Comparison of ENCODE assay signal across 17 cellular contexts in genomic region chr7:150784120-150784736, GRCh38. TPM values are rescaled to one million over a fixed set of nuclear protein-coding genes. Genes with fewer than 3 reads are reported as not detected.
DNase-seq lines count a peak whose midpoint lies in the region; ATAC-seq and TF ChIP-seq lines count a peak whose summit lies in the region.
"Had no signal": no experiment of that assay in that cellular context is flagged by ENCODE, and none has a peak within 500 bp of the region (broad histone marks: within the 10 kb centered on the region; RNA-seq: fewer than 3 reads in every experiment).

No MANE protein-coding gene starts in this region.

- H3K9me3 ChIP-seq in right atrium auricular region, result no peaks in the 10 kb centered on the region
- no peaks in the 10 kb centered on the region for H3K9me3 ChIP-seq in muscle layer of duodenum (ENCODE audit: control insufficient read depth in 1 of 2, low read length in 2 of 2)
- H3K9me3 ChIP-seq in vagina, result no peaks in the 10 kb centered on the region
- H3K9me3 ChIP-seq: SJCRH30 had no signal

- no peaks in the 10 kb centered on the region for H3K36me3 ChIP-seq in right atrium auricular region
- no peaks in the 10 kb centered on the region for H3K36me3 ChIP-seq in muscle layer of duodenum (ENCODE audit: control insufficient read depth in 1 of 2, insufficient read depth in 2 of 2, low read length in 2 of 2)
- no peaks in the 10 kb centered on the region for H3K36me3 ChIP-seq in vagina
- H3K36me3 ChIP-seq: SJCRH30 had no signal

- H3K36me3 Mint-ChIP-seq in activated CD8-positive, alpha-beta T cell treated with anti-CD3 and anti-CD28 coated beads, Interleukin-2, amount 10 ng/mL, durations not matched to agents 7 days and 5 days (ENCODE audit: low read depth), result no peaks in the 10 kb centered on the region
- H3K36me3 Mint-ChIP-seq: type B pancreatic cell had no signal

- ATAC-seq in Right ventricle myocardium superior (ENCODE audit: poor library complexity) (no peak), HG02870 (IDR thresholded peaks at IDR 0.05; ENCODE audit: unreplicated experiment) (no peak)
- no peak for ATAC-seq in activated CD8-positive, alpha-beta T cell treated with anti-CD3 and anti-CD28 coated beads, Interleukin-2, amount 10 ng/mL, durations not matched to agents 7 days and 5 days

- H3K4me1 ChIP-seq in right atrium auricular region (peaks cover 0 to 52% of the 10 kb centered on the region in 2 donors), muscle layer of duodenum (ENCODE audit: control insufficient read depth in 1 of 2, insufficient read depth in 2 of 2, low read length in 2 of 2) (peaks cover 32 to 34% of the 10 kb centered on the region in 2 donors), vagina (peaks cover 54% of the 10 kb centered on the region)

- peak; percentile 53 for DNase-seq in right atrium auricular region (ENCODE audit: low spot score)
- DNase-seq in Right ventricle myocardium superior, result no peak
- DNase-seq in dermis microvascular lymphatic vessel endothelial cell (ENCODE audit: low read depth in 2 of 2), result peak; percentile 36 to 56
- no peak for DNase-seq in vagina (ENCODE audit: extremely low spot score in 2 of 2)
- no peak for DNase-seq in amniotic stem cell (lab: John Stamatoyannopoulos, UW)
- no peak for DNase-seq in activated CD8-positive, alpha-beta T cell treated with anti-CD3 and anti-CD28 coated beads, Interleukin-2, amount 10 ng/mL, durations not matched to agents 7 days and 5 days
- DNase-seq: activated naive CD4-positive, alpha-beta T cell treated with anti-CD3 and anti-CD28 coated beads for 36 hours; DMS 273 treated with DMSO at 0.1 percent for 48 hours; KBM-7; NCI-H187 treated with DMSO at 0.1 percent for 48 hours; SJCRH30 had no signal

- H3K27me3 Mint-ChIP-seq in activated CD8-positive, alpha-beta T cell treated with anti-CD3 and anti-CD28 coated beads, Interleukin-2, amount 10 ng/mL, durations not matched to agents 7 days and 5 days (ENCODE audit: low read depth), result peaks cover 32% of the 10 kb centered on the region

- H3K27me3 ChIP-seq in right atrium auricular region (no peaks in the 10 kb centered on the region), muscle layer of duodenum (ENCODE audit: low read depth, low read length) (no peaks in the 10 kb centered on the region), vagina (no peaks in the 10 kb centered on the region)

- H3K27ac ChIP-seq in right atrium auricular region (peak overlapping the region in 1 of 2 donors; percentile 72), muscle layer of duodenum (ENCODE audit: low read length) (peak overlapping the region; percentile 81), vagina (peak overlapping the region; percentile 82)
- H3K27ac ChIP-seq: SJCRH30 had no signal

- no peaks in the 10 kb centered on the region for H3K9me3 Mint-ChIP-seq in activated CD8-positive, alpha-beta T cell treated with anti-CD3 and anti-CD28 coated beads, Interleukin-2, amount 10 ng/mL, durations not matched to agents 7 days and 5 days (ENCODE audit: insufficient read depth)
- H3K9me3 Mint-ChIP-seq: activated naive CD4-positive, alpha-beta T cell treated with anti-CD3 and anti-CD28 coated beads for 36 hours; type B pancreatic cell had no signal

- TF ChIP-seq POLR2A in vagina (IDR thresholded peaks at IDR 0.05), result no peak

- no peak overlapping the region for H3K4me3 Mint-ChIP-seq in activated CD8-positive, alpha-beta T cell treated with anti-CD3 and anti-CD28 coated beads, Interleukin-2, amount 10 ng/mL, durations not matched to agents 7 days and 5 days
- H3K4me3 Mint-ChIP-seq: activated naive CD4-positive, alpha-beta T cell treated with anti-CD3 and anti-CD28 coated beads for 36 hours; type B pancreatic cell had no signal

- CTCF ChIA-PET in activated CD8-positive, alpha-beta T cell treated with anti-CD3 and anti-CD28 coated beads, Interleukin-2, amount 10 ng/mL, durations not matched to agents 7 days and 5 days (lab: Charles Lee), result no interaction called here

- intact Hi-C loops in Right ventricle myocardium superior (cut with DNase I), result no loop called here
- intact Hi-C loops in vagina (cut with DNase I), result no loop called here

- TF ChIP-seq CTCF in right atrium auricular region (IDR thresholded peaks at IDR 0.05), result no peak
- no peak for TF ChIP-seq CTCF in vagina (IDR thresholded peaks at IDR 0.05)

- H3K27ac Mint-ChIP-seq in activated CD8-positive, alpha-beta T cell treated with anti-CD3 and anti-CD28 coated beads, Interleukin-2, amount 10 ng/mL, durations not matched to agents 7 days and 5 days, result no peak overlapping the region
- H3K27ac Mint-ChIP-seq: activated naive CD4-positive, alpha-beta T cell treated with anti-CD3 and anti-CD28 coated beads for 36 hours; type B pancreatic cell had no signal

- no peak overlapping the region for H3K4me3 ChIP-seq in right atrium auricular region
- H3K4me3 ChIP-seq in muscle layer of duodenum (ENCODE audit: low read depth in 1 of 2, low read length in 2 of 2), result no peak overlapping the region
- no peak overlapping the region for H3K4me3 ChIP-seq in vagina
- H3K4me3 ChIP-seq: SJCRH30 had no signal

- H3K4me1 Mint-ChIP-seq in activated CD8-positive, alpha-beta T cell treated with anti-CD3 and anti-CD28 coated beads, Interleukin-2, amount 10 ng/mL, durations not matched to agents 7 days and 5 days (ENCODE audit: low read depth), result no peaks in the 10 kb centered on the region

- POLR2A ChIA-PET in activated CD8-positive, alpha-beta T cell treated with anti-CD3 and anti-CD28 coated beads, Interleukin-2, amount 10 ng/mL, durations not matched to agents 7 days and 5 days (lab: Charles Lee), result no interaction called here

RNA-seq across cellular contexts. Expression of gene TMEM176B, which starts 15.9 kb away (rescaled TPM):
- total RNA-seq in right atrium auricular region (100 to 1,000 TPM; 162 to 227 TPM), Right ventricle myocardium superior (33.4 TPM), dermis microvascular lymphatic vessel endothelial cell (not detected in 2 replicates), vagina (60.6 TPM)
- not detected for total RNA-seq in activated CD8-positive, alpha-beta T cell treated with anti-CD3 and anti-CD28 coated beads, Interleukin-2, amount 10 ng/mL, durations not matched to agents 7 days and 5 days
- total RNA-seq: activated CD8-positive, alpha-beta memory T cell treated with anti-CD3 and anti-CD28 coated beads for 36 hours; activated naive CD4-positive, alpha-beta T cell treated with anti-CD3 and anti-CD28 coated beads for 36 hours; bronchial epithelial cell; glomerular endothelial cell; SJCRH30 had no signal

RNA-seq across cellular contexts. Expression of gene TMEM176A, which starts 16.3 kb away (rescaled TPM):
- 100 to 1,000 TPM in 1 of 2 donors, 10 to 100 TPM in 1; 56.3 to 102 TPM for total RNA-seq in right atrium auricular region
- total RNA-seq in Right ventricle myocardium superior, result 27.1 TPM
- total RNA-seq in dermis microvascular lymphatic vessel endothelial cell, result not detected in 2 replicates
- total RNA-seq in vagina, result 43.7 TPM
- total RNA-seq in activated CD8-positive, alpha-beta T cell treated with anti-CD3 and anti-CD28 coated beads, Interleukin-2, amount 10 ng/mL, durations not matched to agents 7 days and 5 days, result not detected
- total RNA-seq: activated CD8-positive, alpha-beta memory T cell treated with anti-CD3 and anti-CD28 coated beads for 36 hours; activated naive CD4-positive, alpha-beta T cell treated with anti-CD3 and anti-CD28 coated beads for 36 hours; glomerular endothelial cell; SJCRH30 had no signal

RNA-seq across cellular contexts. Expression of gene GIMAP5, which starts 47.0 kb away (rescaled TPM):
- total RNA-seq in right atrium auricular region, result 10 to 100 TPM; 14.5 to 22.2 TPM
- total RNA-seq in Right ventricle myocardium superior, result 8.5 TPM
- 255 and 501 TPM in 2 replicates for total RNA-seq in dermis microvascular lymphatic vessel endothelial cell
- 24.1 TPM for total RNA-seq in vagina
- 10 to 100 TPM; 56.3 to 63.3 TPM for total RNA-seq in activated CD8-positive, alpha-beta T cell treated with anti-CD3 and anti-CD28 coated beads, Interleukin-2, amount 10 ng/mL, durations not matched to agents 7 days and 5 days
- total RNA-seq: bronchial epithelial cell, SJCRH30 had no signal

Comparison
In these comparisons a context has a peak if more than half of its experiments do, and no peak if none do; other contexts are left out.
1. DNase-seq: peak in right atrium auricular region (single experiment) and dermis microvascular lymphatic vessel endothelial cell (2 of 2); none in Right ventricle myocardium superior (single experiment), vagina (0 of 2), amniotic stem cell (single experiment) and activated CD8-positive, alpha-beta T cell treated with anti-CD3 and anti-CD28 coated beads, Interleukin-2, amount 10 ng/mL, durations not matched to agents 7 days and 5 days (single experiment).
2. RNA of gene TMEM176B, which starts 15.9 kb away (total RNA-seq): 162 to 227 TPM in right atrium auricular region, 60.6 TPM in vagina (single experiment) and 33.4 TPM in Right ventricle myocardium superior (single experiment); not detected in dermis microvascular lymphatic vessel endothelial cell and not detected in activated CD8-positive, alpha-beta T cell treated with anti-CD3 and anti-CD28 coated beads, Interleukin-2, amount 10 ng/mL, durations not matched to agents 7 days and 5 days; every median in the first group is over 10 times any median in the second.
3. RNA of gene TMEM176A, which starts 16.3 kb away (total RNA-seq): 56.3 to 102 TPM in right atrium auricular region, 43.7 TPM in vagina (single experiment) and 27.1 TPM in Right ventricle myocardium superior (single experiment); not detected in dermis microvascular lymphatic vessel endothelial cell and not detected in activated CD8-positive, alpha-beta T cell treated with anti-CD3 and anti-CD28 coated beads, Interleukin-2, amount 10 ng/mL, durations not matched to agents 7 days and 5 days; every median in the first group is over 10 times any median in the second.